In the genomic region with DNA sequence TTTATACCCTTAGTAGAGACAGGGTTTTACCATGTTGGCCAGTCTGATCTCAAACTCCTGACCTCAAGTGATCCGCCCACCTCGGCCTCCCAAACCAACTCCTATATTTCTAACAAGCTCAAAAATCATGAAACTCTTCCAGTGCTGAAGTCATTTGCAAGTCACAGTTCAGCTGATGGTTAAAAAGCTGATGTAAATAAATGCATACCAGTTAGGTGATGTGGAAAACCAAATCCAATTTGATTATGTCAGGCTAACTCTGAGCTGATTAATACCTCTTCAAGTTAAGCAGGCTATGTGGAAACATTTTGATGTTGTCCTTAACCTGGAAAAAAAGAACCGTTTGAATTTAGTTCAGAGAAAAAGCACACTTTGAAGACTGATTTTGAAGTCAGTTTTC, we compare ENCODE assay signal across 19 cellular contexts. TPM values are rescaled to one million over a fixed set of nuclear protein-coding genes. Genes with fewer than 3 reads are reported as not detected.
DNase-seq lines count a peak whose midpoint lies in the region; TF ChIP-seq lines count a peak whose summit lies in the region.
"Had no signal": no experiment of that assay in that cellular context is flagged by ENCODE, and none has a peak within 500 bp of the region (broad histone marks: within the 10 kb centered on the region; RNA-seq: fewer than 3 reads in every experiment).

No MANE protein-coding gene starts in this region.

- no peaks in the 10 kb centered on the region for H3K27me3 ChIP-seq in fibroblast of lung (ENCODE audit: control insufficient read depth, insufficient read depth, low read length)
- H3K27me3 ChIP-seq: BLaER1 treated with 17β-estradiol and CSF1 and Interleukin-3, amounts not matched to agents 10 nM and 100 nM; Peyer's patch had no signal

- H3K4me1 Mint-ChIP-seq in HFFc6 (ENCODE audit: low read depth) = no peaks in the 10 kb centered on the region

- peaks cover 6% of the 10 kb centered on the region for H3K9me3 Mint-ChIP-seq in HFFc6

- TF ChIP-seq CTCF in fibroblast of lung (conservative IDR thresholded peaks at IDR 0.05 in 1 of 2, IDR thresholded peaks at IDR 0.05 in 1 of 2; ENCODE audit: low read depth in 1 of 2, low read length in 2 of 2) (no peak), HFFc6 (IDR thresholded peaks at IDR 0.05) (no peak)

- H3K9me3 ChIP-seq in fibroblast of lung (ENCODE audit: control insufficient read depth, insufficient read depth, low read depth, low read length) = no peaks in the 10 kb centered on the region
- H3K9me3 ChIP-seq: HAP-1, Peyer's patch had no signal

- no peak overlapping the region for H3K4me3 ChIP-seq in fibroblast of lung (replicated peaks in 1 of 4; ENCODE audit: control extremely low read depth in 1 of 4, insufficient read depth in 1 of 4, low read depth in 3 of 4, low read length in 4 of 4)
- H3K4me3 ChIP-seq: BLaER1 treated with 17β-estradiol and CSF1 and Interleukin-3, amounts not matched to agents 10 nM and 100 nM; HAP-1; K562; Peyer's patch had no signal

- no peak overlapping the region for H3K9ac ChIP-seq in fibroblast of lung (ENCODE audit: insufficient read depth, low read length)
- H3K9ac ChIP-seq: BLaER1 treated with 17β-estradiol and CSF1 and Interleukin-3, amounts not matched to agents 10 nM and 100 nM had no signal

- H3K27ac Mint-ChIP-seq in HFFc6 = no peak overlapping the region

- H2AFZ ChIP-seq in fibroblast of lung (ENCODE audit: low read length) = no peak overlapping the region

- peaks cover 3% of the 10 kb centered on the region; the same call in 1 of the 2 replicates for H3K27me3 Mint-ChIP-seq in HFFc6 (ENCODE audit: insufficient read depth)

- peak overlapping the region; percentile 14 for H3K27ac ChIP-seq in fibroblast of lung (ENCODE audit: insufficient read depth, low read length)
- H3K27ac ChIP-seq: 22Rv1; BLaER1 treated with 17β-estradiol and CSF1 and Interleukin-3, amounts not matched to agents 10 nM and 100 nM; HL-60 had no signal

- intact Hi-C loops in head of caudate nucleus (cut with DNase I) = no loop called here
- intact Hi-C loops in posterior vena cava (cut with DNase I) = no loop called here

- H3K79me2 ChIP-seq in fibroblast of lung (ENCODE audit: control insufficient read depth, insufficient read depth, low read length) = no peaks in the 10 kb centered on the region

- peaks cover 3% of the 10 kb centered on the region for H3K4me1 ChIP-seq in fibroblast of lung (ENCODE audit: control insufficient read depth, extremely low read depth, insufficient read depth, low read length)
- H3K4me1 ChIP-seq: BLaER1 treated with 17β-estradiol and CSF1 and Interleukin-3, amounts not matched to agents 10 nM and 100 nM; HAP-1; Peyer's patch had no signal

- no peaks in the 10 kb centered on the region for H3K36me3 ChIP-seq in fibroblast of lung (ENCODE audit: control insufficient read depth, insufficient read depth, low read length)
- H3K36me3 ChIP-seq: BLaER1 treated with 17β-estradiol and CSF1 and Interleukin-3, amounts not matched to agents 10 nM and 100 nM; HAP-1; Peyer's patch had no signal

- DNase-seq in AG08396 (ENCODE audit: low spot score) (peak; percentile 9), RPMI7951 (ENCODE audit: low read depth) (peak; percentile 15), fibroblast of lung (ENCODE audit: low read depth in 2 of 2) (peak; percentile 54 to 63), non-pigmented ciliary epithelial cell (ENCODE audit: low read depth) (peak; percentile 27), NCI-H2107 treated with DMSO at 0.1 percent for 48 hours (lab: John Stamatoyannopoulos, UW; ENCODE audit: unreplicated experiment) (no peak), head of caudate nucleus (no peak), HFFc6 (no peak), posterior vena cava (ENCODE audit: low spot score) (no peak)
- DNase-seq: MM.1S, NCI-H1930, NCI-H2171 treated with DMSO at 0.1 percent for 48 hours, NCI-H510A, Peyer's patch, SHP77 had no signal

- H3K4me3 Mint-ChIP-seq in HFFc6 = no peak overlapping the region

- H4K20me1 ChIP-seq in fibroblast of lung (ENCODE audit: control insufficient read depth, extremely low read depth, insufficient read depth, low read length) = no peaks in the 10 kb centered on the region
- H4K20me1 ChIP-seq: BLaER1 treated with 17β-estradiol and CSF1 and Interleukin-3, amounts not matched to agents 10 nM and 100 nM had no signal

- no peaks in the 10 kb centered on the region for H3K36me3 Mint-ChIP-seq in HFFc6 (ENCODE audit: low read depth)

- H3K4me2 ChIP-seq in fibroblast of lung (ENCODE audit: extremely low read depth, insufficient read depth, low read length) = no peak overlapping the region
- H3K4me2 ChIP-seq: BLaER1 treated with 17β-estradiol and CSF1 and Interleukin-3, amounts not matched to agents 10 nM and 100 nM had no signal

RNA-seq across cellular contexts. Expression of gene TMEM252, which starts 51.0 kb away (rescaled TPM):
- total RNA-seq in RPMI7951 (2014; rRNA removed; shearing (Covaris generic)) = not detected in 2 replicates
- not detected in 2 replicates for total RNA-seq in fibroblast of lung
- polyA plus RNA-seq in fibroblast of lung = not detected in 2 replicates
- 0.23 and 0.37 TPM in 2 replicates for polyA plus RNA-seq in fibroblast of lung (2012)
- polyA minus RNA-seq in fibroblast of lung (ENCODE audit: low replicate concordance) = not detected in 2 replicates
- total RNA-seq in HFFc6 (2021; fragmentation: NEBNext Ultra II Directional; extraction: Animal tissue kit (Norgen Biotek cat#: 25700)) = not detected
- total RNA-seq in posterior vena cava = not detected
- total RNA-seq: K562 had no signal
- polyA plus RNA-seq: K562 had no signal

Comparison
In these comparisons a context has a peak if more than half of its experiments do, and no peak if none do; other contexts are left out.
1. DNase-seq: peak in AG08396 (single experiment), RPMI7951 (single experiment), fibroblast of lung (2 of 2) and non-pigmented ciliary epithelial cell (single experiment); none in NCI-H2107 treated with DMSO at 0.1 percent for 48 hours (single experiment), head of caudate nucleus (0 of 42), HFFc6 (single experiment) and posterior vena cava (single experiment).